In the genomic region with DNA sequence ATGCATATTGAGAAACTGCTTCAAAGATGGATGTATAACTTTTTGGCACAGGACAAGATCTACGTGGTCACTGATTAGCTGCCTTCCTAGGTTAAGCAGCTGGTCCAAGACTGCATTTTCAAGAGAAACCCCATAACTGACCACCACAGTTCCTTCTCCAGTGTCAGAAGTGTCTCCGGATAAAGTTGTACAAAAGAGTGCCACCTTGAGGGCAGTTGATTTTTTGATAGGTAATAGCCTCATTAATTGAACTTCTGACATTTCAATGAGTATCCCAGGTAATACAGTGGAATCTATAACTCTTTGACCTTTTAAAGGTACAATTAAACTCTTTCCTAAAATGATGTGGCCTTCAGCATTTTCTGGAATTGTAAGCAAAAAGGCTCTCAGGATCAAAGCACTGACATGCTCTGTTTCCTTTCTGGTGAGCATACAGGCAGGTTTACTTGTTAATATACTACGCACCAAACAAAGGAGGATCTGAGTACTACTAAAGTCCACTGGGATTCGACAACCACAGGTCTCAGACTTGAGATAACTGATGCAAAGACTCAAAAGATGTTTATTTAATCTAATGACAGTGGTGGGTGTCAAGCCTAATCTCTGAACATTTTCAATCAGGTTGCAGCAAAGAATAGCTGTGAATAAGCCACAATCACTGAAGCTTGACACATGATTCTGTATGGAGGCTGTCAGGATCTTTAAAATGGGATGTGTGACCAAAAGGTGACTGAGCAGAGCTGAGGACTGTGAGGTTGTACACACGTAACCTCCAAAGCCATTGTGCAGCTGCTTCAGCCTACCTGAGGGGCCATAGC, we compare ENCODE assay signal across 12 cellular contexts. TPM values are rescaled to one million over a fixed set of nuclear protein-coding genes. Genes with fewer than 3 reads are reported as not detected.
A peak's percentile ranks its signal among the peaks of the same experiment; 100 is the strongest.
DNase-seq lines count a peak whose midpoint lies in the region; ATAC-seq and TF ChIP-seq lines count a peak whose summit lies in the region.
"Had no signal": no experiment of that assay in that cellular context is flagged by ENCODE, and none has a peak within 500 bp of the region (broad histone marks: within the 10 kb centered on the region; RNA-seq: fewer than 3 reads in every experiment).

No MANE protein-coding gene starts in this region.

- peak; percentile 1 for TF ChIP-seq CTCF in GM12873 (IDR thresholded peaks at IDR 0.05; ENCODE audit: insufficient read depth, low read depth, low read length, missing control alignments)
- TF ChIP-seq CTCF in activated B cell treated with CpG ODN at 0.5 μM for 24 hours (IDR thresholded peaks at IDR 0.05), result no peak
- no peak for TF ChIP-seq CTCF in omental fat pad (IDR thresholded peaks at IDR 0.05)
- no peak for TF ChIP-seq CTCF in left lung (IDR thresholded peaks at IDR 0.05)
- no peak for TF ChIP-seq CTCF in stomach (IDR thresholded peaks at IDR 0.05)

- peaks cover 18% of the 10 kb centered on the region for H3K4me1 Mint-ChIP-seq in activated B cell treated with CpG ODN at 0.5 μM for 24 hours

- H3K4me1 ChIP-seq in mesendoderm (ENCODE audit: control insufficient read depth, low read depth, low read length) (peaks cover 3% of the 10 kb centered on the region), left lung (peaks cover 0 to 4% of the 10 kb centered on the region in 2 donors), stomach (peaks cover 0 to 7% (median under 1%) of the 10 kb centered on the region in 4 donors)

- TF ChIP-seq POLR2A in stomach (IDR thresholded peaks at IDR 0.05), result no peak

- H3K27me3 ChIP-seq in mesendoderm (ENCODE audit: insufficient read depth, low read length, poor library complexity) (no peaks in the 10 kb centered on the region), left lung (no peaks in the 10 kb centered on the region), stomach (no peaks in the 10 kb centered on the region)

- DNase-seq in activated B cell treated with CpG ODN at 0.5 μM for 24 hours (no peak), mesendoderm (peak; percentile 74), omental fat pad (ENCODE audit: low spot score) (no peak), left lung (no peak), stomach (no peak), occipital lobe (lab: John Stamatoyannopoulos, UW) (no peak)
- DNase-seq: NCI-H69, T-helper 9 cell had no signal

- intact Hi-C loops in activated B cell treated with CpG ODN at 0.5 μM for 24 hours (cut with micrococcal nuclease), result loop anchor here (5.0 kb wide), 1 partner anchor 1005 kb away; no protein-coding TSS in a partner anchor
- intact Hi-C loops in left lung (cut with DNase I), result no loop called here
- intact Hi-C loops in stomach (cut with DNase I; ENCODE audit: low total_unique reads), result no loop called here

- no peaks in the 10 kb centered on the region for H3K27me3 Mint-ChIP-seq in activated B cell treated with CpG ODN at 0.5 μM for 24 hours
- H3K27me3 Mint-ChIP-seq: activated T-helper 17 cell treated with anti-CD3 and anti-CD28 coated beads, Interleukin-2, amount 50 U/mL, for 72 hours; stimulated activated naive CD8-positive, alpha-beta T cell treated with anti-CD3 and anti-CD28 coated beads, Interleukin-15, Interleukin-2, amounts not matched to agents 100 ng/mL and 50 ng/mL, for 24 hours had no signal

- H3K4me3 ChIP-seq in mesendoderm (ENCODE audit: low read length), result no peak overlapping the region
- H3K4me3 ChIP-seq in left lung, result no peak overlapping the region
- no peak overlapping the region for H3K4me3 ChIP-seq in stomach

- no peaks in the 10 kb centered on the region for H3K9me3 ChIP-seq in left lung
- no peaks in the 10 kb centered on the region for H3K9me3 ChIP-seq in stomach

- CTCF ChIA-PET in activated B cell treated with CpG ODN at 0.5 μM for 24 hours (lab: Charles Lee), result interaction anchor here (0.9 kb wide), 1 partner anchor 14 kb away, joined by 3 read pairs; no protein-coding TSS in a partner anchor

- H3K27ac ChIP-seq in mesendoderm (ENCODE audit: low read depth, low read length), result no peak overlapping the region
- no peak overlapping the region for H3K27ac ChIP-seq in left lung
- H3K27ac ChIP-seq in stomach, result no peak overlapping the region

- H2BK5ac ChIP-seq in mesendoderm (ENCODE audit: low read length), result no peak overlapping the region

- H3K9me3 Mint-ChIP-seq in activated B cell treated with CpG ODN at 0.5 μM for 24 hours, result no peaks in the 10 kb centered on the region
- H3K9me3 Mint-ChIP-seq: activated T-helper 17 cell treated with anti-CD3 and anti-CD28 coated beads, Interleukin-2, amount 50 U/mL, for 72 hours; stimulated activated naive CD8-positive, alpha-beta T cell treated with anti-CD3 and anti-CD28 coated beads, Interleukin-15, Interleukin-2, amounts not matched to agents 100 ng/mL and 50 ng/mL, for 24 hours had no signal

- H3K79me2 ChIP-seq in mesendoderm (ENCODE audit: control insufficient read depth, insufficient read depth, low read length), result no peaks in the 10 kb centered on the region

- POLR2A ChIA-PET in activated B cell treated with CpG ODN at 0.5 μM for 24 hours (lab: Charles Lee), result no interaction called here

- no CpG with 5 or more reads among the region's 5 CpGs for WGBS in mesendoderm (ENCODE audit: extremely low coverage, insufficient coverage, low lambda C conversion rate)
- 71 to 79% (median 73%) methylated on average over 5 of the region's 5 CpGs for WGBS in stomach, 5 donors

- H3K4me2 ChIP-seq in mesendoderm (ENCODE audit: low read length), result no peak overlapping the region

- no peak overlapping the region for H2AK5ac ChIP-seq in mesendoderm (ENCODE audit: low read length)

- H3K4me3 Mint-ChIP-seq in activated B cell treated with CpG ODN at 0.5 μM for 24 hours, result no peak overlapping the region
- H3K4me3 Mint-ChIP-seq: activated T-helper 17 cell treated with anti-CD3 and anti-CD28 coated beads, Interleukin-2, amount 50 U/mL, for 72 hours; stimulated activated naive CD8-positive, alpha-beta T cell treated with anti-CD3 and anti-CD28 coated beads, Interleukin-15, Interleukin-2, amounts not matched to agents 100 ng/mL and 50 ng/mL, for 24 hours had no signal

- TF ChIP-seq EP300 in stomach (IDR thresholded peaks at IDR 0.05), result no peak

- peak; percentile 81 for ATAC-seq in HG03135 (IDR thresholded peaks at IDR 0.05; ENCODE audit: unreplicated experiment)
- ATAC-seq in activated B cell treated with CpG ODN at 0.5 μM for 24 hours (ENCODE audit: low read depth), result peak; percentile 52
- no peak for ATAC-seq in omental fat pad (ENCODE audit: low FRiP score)
- ATAC-seq in left lung, result no peak
- ATAC-seq: activated T-helper 17 cell treated with anti-CD3 and anti-CD28 coated beads, Interleukin-2, amount 50 U/mL, for 72 hours had no signal

- H3K27ac Mint-ChIP-seq in activated B cell treated with CpG ODN at 0.5 μM for 24 hours, result no peak overlapping the region
- H3K27ac Mint-ChIP-seq: activated T-helper 17 cell treated with anti-CD3 and anti-CD28 coated beads, Interleukin-2, amount 50 U/mL, for 72 hours; stimulated activated naive CD8-positive, alpha-beta T cell treated with anti-CD3 and anti-CD28 coated beads, Interleukin-15, Interleukin-2, amounts not matched to agents 100 ng/mL and 50 ng/mL, for 24 hours had no signal

- no peak overlapping the region for H3K18ac ChIP-seq in mesendoderm (ENCODE audit: low read length)

- H3K79me1 ChIP-seq in mesendoderm (ENCODE audit: low read length), result no peaks in the 10 kb centered on the region

- H3K36me3 ChIP-seq in mesendoderm (ENCODE audit: control insufficient read depth, insufficient read depth, low read length) (no peaks in the 10 kb centered on the region), left lung (peaks cover 0 to 28% of the 10 kb centered on the region in 2 donors), stomach (peaks cover 0 to 42% (median 23%) of the 10 kb centered on the region in 4 donors)

- H3K56ac ChIP-seq in mesendoderm (ENCODE audit: low read length), result no peak overlapping the region

- no peak overlapping the region for H4K5ac ChIP-seq in mesendoderm (ENCODE audit: low read length)

- H2BK15ac ChIP-seq in mesendoderm (replicated peaks; ENCODE audit: low read depth), result no peak overlapping the region

- H3K36me3 Mint-ChIP-seq in activated B cell treated with CpG ODN at 0.5 μM for 24 hours (ENCODE audit: low read depth), result peaks cover 41% of the 10 kb centered on the region

- no peak overlapping the region for H2BK120ac ChIP-seq in mesendoderm (ENCODE audit: low read depth, low read length)

- H3K9ac ChIP-seq in mesendoderm (ENCODE audit: low read length), result no peak overlapping the region

- H4K8ac ChIP-seq in mesendoderm (ENCODE audit: low read depth, low read length), result no peak overlapping the region

- H3K4ac ChIP-seq in mesendoderm (ENCODE audit: low read depth, low read length), result no peak overlapping the region

- no peak overlapping the region for H3K23ac ChIP-seq in mesendoderm (ENCODE audit: low read length)

RNA-seq across cellular contexts. Expression of gene MKKS, which starts 21.2 kb away (rescaled TPM):
- total RNA-seq in activated B cell treated with CpG ODN at 0.5 μM for 24 hours (8.1 and 8.6 TPM in 2 replicates), omental fat pad (10 to 100 TPM in 3 of 4 donors, 1 to 10 TPM in 1; 7.7 to 25.5 (median 12.5) TPM), left lung (10 to 100 TPM; 13.8 to 19.2 TPM), stomach (10 to 100 TPM in 3 of 5 donors, 1 to 10 TPM in 2; 6.1 to 13.8 (median 10.5) TPM), occipital lobe (17.9 TPM)
- 12.4 TPM for polyA plus RNA-seq in mesendoderm (2013, experiment 1 of 2)
- polyA plus RNA-seq in mesendoderm (2013, experiment 2 of 2), result 12.7 TPM
- 10 to 100 TPM; 12.4 to 18.6 (median 17.9) TPM for polyA plus RNA-seq in stomach

RNA-seq across cellular contexts. Expression of gene SLX4IP, which starts 22.3 kb away (rescaled TPM):
- total RNA-seq in activated B cell treated with CpG ODN at 0.5 μM for 24 hours, result 7.4 and 8.6 TPM in 2 replicates
- polyA plus RNA-seq in mesendoderm (2013, experiment 1 of 2), result 2.2 TPM
- 2.4 TPM for polyA plus RNA-seq in mesendoderm (2013, experiment 2 of 2)
- 1 to 10 TPM; 2.0 to 3.4 (median 3.3) TPM for total RNA-seq in omental fat pad
- 1 to 10 TPM; 6.0 to 6.9 TPM for total RNA-seq in left lung
- total RNA-seq in stomach, result 1 to 10 TPM; 1.4 to 4.6 (median 3.0) TPM
- polyA plus RNA-seq in stomach, result 1 to 10 TPM in 2 of 3 donors, under 1 TPM in 1; 1.00 to 2.8 (median 1.1) TPM
- 7.5 TPM for total RNA-seq in occipital lobe

Comparison
In these comparisons a context has a peak if more than half of its experiments do, and no peak if none do; other contexts are left out.
1. ATAC-seq: peak in HG03135 (single experiment) and activated B cell treated with CpG ODN at 0.5 μM for 24 hours (single experiment); none in omental fat pad (single experiment) and left lung (single experiment).